ENCODE assay signal across 1 cellular context in genomic region chr6:131955192-131955591, GRCh38.
TF ChIP-seq lines count a peak whose summit lies in the region.

No MANE protein-coding gene starts in this region.

TF ChIP-seq in HCT116, 20 proteins besides CTCF, POLR2A, EP300 and RAD21 (continued from another document):
- no peak for TF ChIP-seq REST (IDR thresholded peaks at IDR 0.05; ENCODE audit: low read depth)
- TF ChIP-seq, protein P1, sequence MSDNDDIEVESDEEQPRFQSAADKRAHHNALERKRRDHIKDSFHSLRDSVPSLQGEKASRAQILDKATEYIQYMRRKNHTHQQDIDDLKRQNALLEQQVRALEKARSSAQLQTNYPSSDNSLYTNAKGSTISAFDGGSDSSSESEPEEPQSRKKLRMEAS (IDR thresholded peaks at IDR 0.05) = no peak
